ENCODE assay signal across 8 cellular contexts in the genomic region with DNA sequence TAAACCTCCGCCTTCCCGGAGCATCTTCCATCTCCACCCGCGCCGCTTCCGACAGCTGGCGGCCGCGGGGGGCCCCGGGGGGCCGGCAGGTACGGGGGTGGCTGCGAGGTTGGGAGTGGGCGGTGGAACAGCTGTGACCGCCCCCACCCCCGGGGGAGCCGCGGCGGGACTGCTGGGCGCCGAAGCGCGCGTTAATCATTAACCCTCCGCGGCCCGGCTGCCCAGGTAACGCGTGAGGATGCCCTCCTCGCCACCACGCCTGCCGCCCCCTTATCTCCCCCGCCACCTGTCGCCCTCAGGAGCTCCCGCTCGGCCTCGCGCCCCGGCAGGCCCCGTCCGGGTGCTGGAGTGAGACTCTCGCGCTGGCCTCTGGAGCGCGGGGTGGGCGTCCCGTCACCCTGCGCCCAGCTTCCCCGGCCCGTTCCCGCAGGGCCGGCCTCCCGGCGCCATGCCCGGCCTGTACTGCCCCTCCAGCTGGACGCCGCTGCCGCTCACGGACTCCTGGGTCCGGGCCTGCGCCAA. TPM values are rescaled to one million over a fixed set of nuclear protein-coding genes. Genes with fewer than 3 reads are reported as not detected.
DNase-seq lines count a peak whose midpoint lies in the region; ATAC-seq, FAIRE-seq and TF ChIP-seq lines count a peak whose summit lies in the region.

No MANE protein-coding gene starts in this region.

- H3K9me2 ChIP-seq in SU-DHL-6 (replicated peaks; ENCODE audit: insufficient read depth, low read length), result no peaks in the 10 kb centered on the region

- ATAC-seq in foreskin keratinocyte (no peak), GM21786 (IDR thresholded peaks at IDR 0.05; ENCODE audit: unreplicated experiment) (no peak), HG02884 (IDR thresholded peaks at IDR 0.05; ENCODE audit: unreplicated experiment) (no peak)

- TF ChIP-seq CTCF in SU-DHL-6 (IDR thresholded peaks at IDR 0.05; ENCODE audit: insufficient read depth, low read length, poor library complexity, severe bottlenecking), result no peak
- TF ChIP-seq CTCF in keratinocyte (optimal IDR thresholded peaks at IDR 0.05 in 1 of 3, IDR thresholded peaks at IDR 0.05 in 1 of 3, conservative IDR thresholded peaks at IDR 0.05 in 1 of 3; ENCODE audit: extremely low read depth in 1 of 3, insufficient read depth in 2 of 3, low read length in 3 of 3), result no peak
- TF ChIP-seq CTCF in tibial artery (IDR thresholded peaks at IDR 0.05), result no peak
- no peak for TF ChIP-seq CTCF in foreskin keratinocyte (conservative IDR thresholded peaks at IDR 0.05)

- H3K36me3 ChIP-seq in SU-DHL-6 (ENCODE audit: low read length), result no peaks in the 10 kb centered on the region
- no peaks in the 10 kb centered on the region for H3K36me3 ChIP-seq in keratinocyte (ENCODE audit: control insufficient read depth in 2 of 2, extremely low read depth in 1 of 2, insufficient read depth in 2 of 2, low read length in 2 of 2)
- H3K36me3 ChIP-seq in tibial artery, result no peaks in the 10 kb centered on the region

- DNase-seq in activated T-cell treated with anti-CD3 and anti-CD28 coated beads, Interleukin-2, amount 50 U/mL, for 1 hour, result peak; percentile 28
- DNase-seq in activated T-cell treated with anti-CD3 and anti-CD28 coated beads for 4 hours, result no peak
- no peak for DNase-seq in keratinocyte (ENCODE audit: low read depth, low spot score)
- no peak for DNase-seq in tibial artery
- no peak for DNase-seq in foreskin keratinocyte

- H3K9me3 ChIP-seq in SU-DHL-6 (ENCODE audit: insufficient read depth, low read length) (no peaks in the 10 kb centered on the region), keratinocyte (ENCODE audit: control insufficient read depth, low read depth, low read length) (no peaks in the 10 kb centered on the region), tibial artery (no peaks in the 10 kb centered on the region)

- H3K27ac ChIP-seq in SU-DHL-6 (ENCODE audit: low read depth, low read length) (no peak overlapping the region), keratinocyte (ENCODE audit: control insufficient read depth, insufficient read depth, low read length) (no peak overlapping the region), tibial artery (no peak overlapping the region), foreskin keratinocyte (no peak overlapping the region)

- H3K4me2 ChIP-seq in SU-DHL-6 (ENCODE audit: low read depth, low read length, poor library complexity, severe bottlenecking) (peak overlapping the region; percentile 69), keratinocyte (ENCODE audit: control insufficient read depth, extremely low read depth, insufficient read depth, low read depth, low read length) (peak overlapping the region; percentile 67)

- intact Hi-C loops in tibial artery (cut with DNase I; ENCODE audit: low total_unique reads), result no loop called here

- H2AFZ ChIP-seq in SU-DHL-6 (ENCODE audit: low read depth, low read length, severe bottlenecking), result peak overlapping the region; percentile 90
- H2AFZ ChIP-seq in keratinocyte (ENCODE audit: control insufficient read depth, low read length), result no peak overlapping the region

- dilution Hi-C loops in keratinocyte (cut with MboI; ENCODE audit: extremely low pct_ligation_motif_present, low sequenced_read_pairs), result no loop called here

- FAIRE-seq in keratinocyte (lab: Jason Lieb, UNC), result no peak

- H3K9ac ChIP-seq in SU-DHL-6 (ENCODE audit: low read length) (peak overlapping the region; percentile 47; the same call in 1 of the 2 replicates), keratinocyte (ENCODE audit: control insufficient read depth, extremely low read depth, insufficient read depth, low read length) (no peak overlapping the region)

- no peaks in the 10 kb centered on the region for H3F3A ChIP-seq in SU-DHL-6 (ENCODE audit: insufficient read depth)

- H4K20me1 ChIP-seq in SU-DHL-6 (ENCODE audit: low read depth, low read length) (no peaks in the 10 kb centered on the region), keratinocyte (ENCODE audit: control insufficient read depth, extremely low read depth, insufficient read depth, low read length) (no peaks in the 10 kb centered on the region)

- H3K4me1 ChIP-seq in keratinocyte (ENCODE audit: control insufficient read depth, extremely low read depth, insufficient read depth, low read length) (peaks cover 9% of the 10 kb centered on the region), tibial artery (peaks cover 0 to 26% (median 23%) of the 10 kb centered on the region in 4 donors), foreskin keratinocyte (no peaks in the 10 kb centered on the region)

- peak overlapping the region; percentile 58 for H3K4me3 ChIP-seq in SU-DHL-6 (ENCODE audit: insufficient read depth, low read length, poor library complexity, severe bottlenecking)
- H3K4me3 ChIP-seq in keratinocyte (ENCODE audit: control insufficient read depth in 2 of 3, extremely low read depth in 1 of 3, insufficient read depth in 2 of 3, low read depth in 1 of 3, low read length in 3 of 3), result peak overlapping the region in 1 of 3 experiments; percentile 10
- H3K4me3 ChIP-seq in tibial artery, result peak overlapping the region; percentile 34 to 63

- H3K9me1 ChIP-seq in keratinocyte (ENCODE audit: control insufficient read depth, extremely low read depth, insufficient read depth, low read length), result no peaks in the 10 kb centered on the region

- H3K27me3 ChIP-seq in SU-DHL-6 (ENCODE audit: low read length) (no peaks in the 10 kb centered on the region), keratinocyte (ENCODE audit: control insufficient read depth, extremely low read depth, insufficient read depth, low read length) (peaks cover 59% of the 10 kb centered on the region), tibial artery (peaks cover 8 to 76% of the 10 kb centered on the region in 2 donors), foreskin keratinocyte (peaks cover 82% of the 10 kb centered on the region)

- H3K79me2 ChIP-seq in SU-DHL-6 (ENCODE audit: insufficient read depth, low read length) (no peaks in the 10 kb centered on the region), keratinocyte (ENCODE audit: control insufficient read depth, insufficient read depth, low read length) (no peaks in the 10 kb centered on the region)

RNA-seq across cellular contexts. Expression of a gene that starts 0.8 kb away (rescaled TPM):
- polyA plus RNA-seq in keratinocyte (not detected in 3 replicates), foreskin keratinocyte (not detected in 2 replicates)
- polyA plus RNA-seq in keratinocyte (2011; ENCODE audit: low read depth), result not detected
- polyA plus RNA-seq in keratinocyte (2011; cell fraction: cytosol; rRNA removed), result not detected in 2 replicates
- not detected in 2 replicates for polyA plus RNA-seq in keratinocyte (2011; cell fraction: nucleus; rRNA removed)
- polyA plus RNA-seq in keratinocyte (2012; ENCODE audit: low replicate concordance), result 0.68 TPM in 1 of 2 replicates, not detected in the other
- not detected in 3 replicates for polyA minus RNA-seq in keratinocyte
- not detected for polyA minus RNA-seq in keratinocyte (2011; cell fraction: cytosol; rRNA and poly(A)+ RNA removed)
- polyA minus RNA-seq in keratinocyte (2011; cell fraction: nucleus; rRNA and poly(A)+ RNA removed), result not detected in 2 replicates
- not detected in 2 replicates for total RNA-seq in foreskin keratinocyte

RNA-seq across cellular contexts. Expression of a gene that starts 18.6 kb away (rescaled TPM):
- 44.4 to 49.6 TPM (median 48.2 TPM) in 3 replicates for polyA plus RNA-seq in keratinocyte
- polyA plus RNA-seq in keratinocyte (2011; ENCODE audit: low read depth), result 16.6 TPM
- 43.6 and 51.1 TPM in 2 replicates for polyA plus RNA-seq in keratinocyte (2011; cell fraction: cytosol; rRNA removed)
- polyA plus RNA-seq in keratinocyte (2011; cell fraction: nucleus; rRNA removed), result 61.7 and 62.7 TPM in 2 replicates
- 48.9 and 57.1 TPM in 2 replicates for polyA plus RNA-seq in keratinocyte (2012; ENCODE audit: low replicate concordance)
- polyA minus RNA-seq in keratinocyte, result 171 to 295 TPM (median 171 TPM) in 3 replicates
- polyA minus RNA-seq in keratinocyte (2011; cell fraction: cytosol; rRNA and poly(A)+ RNA removed), result 83.3 TPM
- 33.0 and 43.5 TPM in 2 replicates for polyA minus RNA-seq in keratinocyte (2011; cell fraction: nucleus; rRNA and poly(A)+ RNA removed)
- total RNA-seq in foreskin keratinocyte, result 36.8 and 38.5 TPM in 2 replicates
- 59.4 and 59.7 TPM in 2 replicates for polyA plus RNA-seq in foreskin keratinocyte

RNA-seq across cellular contexts. Expression of a gene that starts 19.3 kb away (rescaled TPM):
- polyA plus RNA-seq in keratinocyte (10.8 to 18.6 TPM (median 13.2 TPM) in 3 replicates), foreskin keratinocyte (13.7 and 14.5 TPM in 2 replicates)
- 0.66 TPM for polyA plus RNA-seq in keratinocyte (2011; ENCODE audit: low read depth)
- polyA plus RNA-seq in keratinocyte (2011; cell fraction: cytosol; rRNA removed), result 12.5 and 20.2 TPM in 2 replicates
- 10.1 and 10.5 TPM in 2 replicates for polyA plus RNA-seq in keratinocyte (2011; cell fraction: nucleus; rRNA removed)
- 11.6 and 12.0 TPM in 2 replicates for polyA plus RNA-seq in keratinocyte (2012; ENCODE audit: low replicate concordance)
- 16.2 to 29.1 TPM (median 19.3 TPM) in 3 replicates for polyA minus RNA-seq in keratinocyte
- 18.0 TPM for polyA minus RNA-seq in keratinocyte (2011; cell fraction: cytosol; rRNA and poly(A)+ RNA removed)
- 4.1 and 4.5 TPM in 2 replicates for polyA minus RNA-seq in keratinocyte (2011; cell fraction: nucleus; rRNA and poly(A)+ RNA removed)
- 11.1 and 12.0 TPM in 2 replicates for total RNA-seq in foreskin keratinocyte

RNA-seq across cellular contexts. Expression of a gene that starts 31.2 kb away (rescaled TPM):
- polyA plus RNA-seq in keratinocyte (0.06 to 0.29 TPM (median 0.18 TPM) in 3 replicates), foreskin keratinocyte (0.91 and 0.99 TPM in 2 replicates)
- polyA plus RNA-seq in keratinocyte (2011; ENCODE audit: low read depth), result not detected
- polyA plus RNA-seq in keratinocyte (2011; cell fraction: cytosol; rRNA removed), result 0.13 and 0.27 TPM in 2 replicates
- 0.11 and 0.13 TPM in 2 replicates for polyA plus RNA-seq in keratinocyte (2011; cell fraction: nucleus; rRNA removed)
- polyA plus RNA-seq in keratinocyte (2012; ENCODE audit: low replicate concordance), result 0.60 TPM in 1 of 2 replicates, not detected in the other
- 0.16 to 0.30 TPM in 2 of 3 replicates, not detected in the other for polyA minus RNA-seq in keratinocyte
- polyA minus RNA-seq in keratinocyte (2011; cell fraction: cytosol; rRNA and poly(A)+ RNA removed), result not detected
- polyA minus RNA-seq in keratinocyte (2011; cell fraction: nucleus; rRNA and poly(A)+ RNA removed), result not detected in 2 replicates
- total RNA-seq in foreskin keratinocyte, result 0.17 and 0.42 TPM in 2 replicates

RNA-seq across cellular contexts. Expression of a gene that starts 44.1 kb away (rescaled TPM):
- polyA plus RNA-seq in keratinocyte (39.2 to 53.8 TPM (median 43.5 TPM) in 3 replicates), foreskin keratinocyte (36.7 TPM in 2 replicates)
- 47.7 TPM for polyA plus RNA-seq in keratinocyte (2011; ENCODE audit: low read depth)
- polyA plus RNA-seq in keratinocyte (2011; cell fraction: cytosol; rRNA removed), result 26.7 and 36.0 TPM in 2 replicates
- 89.2 and 94.7 TPM in 2 replicates for polyA plus RNA-seq in keratinocyte (2011; cell fraction: nucleus; rRNA removed)
- 38.3 and 39.1 TPM in 2 replicates for polyA plus RNA-seq in keratinocyte (2012; ENCODE audit: low replicate concordance)
- 61.1 to 138 TPM (median 89.5 TPM) in 3 replicates for polyA minus RNA-seq in keratinocyte
- polyA minus RNA-seq in keratinocyte (2011; cell fraction: cytosol; rRNA and poly(A)+ RNA removed), result 66.2 TPM
- polyA minus RNA-seq in keratinocyte (2011; cell fraction: nucleus; rRNA and poly(A)+ RNA removed), result 55.7 and 63.4 TPM in 2 replicates
- total RNA-seq in foreskin keratinocyte, result 32.0 and 35.0 TPM in 2 replicates
